ENCODE assay signal across 11 cellular contexts in genomic region chr1:108016451-108016920, GRCh38. TPM values are rescaled to one million over a fixed set of nuclear protein-coding genes. Genes with fewer than 3 reads are reported as not detected.
DNase-seq lines count a peak whose midpoint lies in the region; ATAC-seq and TF ChIP-seq lines count a peak whose summit lies in the region.
"Had no signal": no experiment of that assay in that cellular context is flagged by ENCODE, and none has a peak within 500 bp of the region (broad histone marks: within the 10 kb centered on the region; RNA-seq: fewer than 3 reads in every experiment).

No MANE protein-coding gene starts in this region.

- no peak overlapping the region for H3K4me3 ChIP-seq in SJSA1
- no peak overlapping the region for H3K4me3 ChIP-seq in heart right ventricle
- no peak overlapping the region for H3K4me3 ChIP-seq in lower lobe of right lung

- no peaks in the 10 kb centered on the region for H3K27me3 ChIP-seq in SJSA1 (replicated peaks)
- H3K27me3 ChIP-seq in heart right ventricle, result no peaks in the 10 kb centered on the region
- no peaks in the 10 kb centered on the region for H3K27me3 ChIP-seq in lower lobe of right lung (ENCODE audit: low read depth)

- 5 to 11% methylated on average over 4 of the region's 4 CpGs for WGBS in heart right ventricle, 2 donors

- intact Hi-C loops in heart right ventricle (cut with DNase I), result loop anchor here in 1 of 10 donors (10.0 kb wide), 1 partner anchor 68 kb away; no protein-coding TSS in a partner anchor
- intact Hi-C loops in lower lobe of right lung (cut with DNase I), result no loop called here
- intact Hi-C loops in left colon (cut with DNase I, micrococcal nuclease), result no loop called here

- peaks cover 25% of the 10 kb centered on the region for H3K4me1 ChIP-seq in SJSA1 (replicated peaks)
- H3K4me1 ChIP-seq in heart right ventricle, result peaks cover 0 to 14% (median 10%) of the 10 kb centered on the region in 9 donors
- H3K4me1 ChIP-seq in lower lobe of right lung, result no peaks in the 10 kb centered on the region

- H3K36me3 ChIP-seq in SJSA1 (no peaks in the 10 kb centered on the region), heart right ventricle (no peaks in the 10 kb centered on the region), lower lobe of right lung (no peaks in the 10 kb centered on the region)

- TF ChIP-seq CTCF in heart right ventricle (IDR thresholded peaks at IDR 0.05), result no peak
- TF ChIP-seq CTCF in lower lobe of right lung (IDR thresholded peaks at IDR 0.05), result no peak

- DNase-seq in stimulated activated CD4-positive, alpha-beta T cell treated with anti-CD3 and anti-CD28 coated beads, Interleukin-4, amount 100 ng/mL, for 24 hours, result peak; percentile 7
- no peak for DNase-seq in stimulated activated CD4-positive, alpha-beta T cell treated with anti-CD3 and anti-CD28 coated beads, Interleukin-4, amount 100 ng/mL, for 1 hour
- DNase-seq in SJSA1 (ENCODE audit: low read depth in 1 of 2, low spot score in 2 of 2) (peak; percentile 93 to 97), heart right ventricle (peak in 1 of 2 donors; percentile 12), lower lobe of right lung (no peak), left colon (no peak), NCI-H1436 treated with DMSO at 0.1 percent for 48 hours (lab: John Stamatoyannopoulos, UW) (no peak), hippocampal formation (lab: John Stamatoyannopoulos, UW) (no peak)
- DNase-seq: activated CD8-positive, alpha-beta memory T cell treated with anti-CD3 and anti-CD28 coated beads, Interleukin-2, amount 50 U/mL, for 48 hours; H7; NCI-H2107 had no signal

- H3K27ac ChIP-seq in SJSA1 (peak overlapping the region; percentile 18), heart right ventricle (no peak overlapping the region), lower lobe of right lung (no peak overlapping the region)

- H3K9me3 ChIP-seq in SJSA1 (replicated peaks) (no peaks in the 10 kb centered on the region), heart right ventricle (no peaks in the 10 kb centered on the region), lower lobe of right lung (no peaks in the 10 kb centered on the region)

- ATAC-seq in heart right ventricle (peak in 7 of 8 donors; percentile 23 to 95 (median 74)), lower lobe of right lung (no peak), left colon (no peak)

RNA-seq across cellular contexts. Expression of gene VAV3, which starts 51.5 kb away (rescaled TPM):
- not detected in 2 replicates for total RNA-seq in SJSA1 (2014; rRNA removed; shearing (Covaris generic))
- total RNA-seq in heart right ventricle, result 1 to 10 TPM in 8 of 10 donors, under 1 TPM in 2; 0.76 to 3.4 (median 2.3) TPM
- polyA plus RNA-seq in heart right ventricle, result 1 to 10 TPM in 1 of 2 donors, under 1 TPM in 1; 0.72 to 1.0 TPM
- total RNA-seq in lower lobe of right lung, result 11.3 TPM
- 100 to 1,000 TPM in 1 of 2 donors, 10 to 100 TPM in 1; 69.1 to 102 TPM for total RNA-seq in left colon

Comparison
In these comparisons a context has a peak if more than half of its experiments do, and no peak if none do; other contexts are left out.
1. DNase-seq: peak in stimulated activated CD4-positive, alpha-beta T cell treated with anti-CD3 and anti-CD28 coated beads, Interleukin-4, amount 100 ng/mL, for 24 hours (single experiment) and SJSA1 (2 of 2); none in stimulated activated CD4-positive, alpha-beta T cell treated with anti-CD3 and anti-CD28 coated beads, Interleukin-4, amount 100 ng/mL, for 1 hour (single experiment), lower lobe of right lung (single experiment), left colon (0 of 2), NCI-H1436 treated with DMSO at 0.1 percent for 48 hours (single experiment) and hippocampal formation (0 of 2).
2. ATAC-seq: peak in heart right ventricle (7 of 8); none in lower lobe of right lung (0 of 2) and left colon (single experiment).